In genomic region chr11:32753181-32753580, GRCh38 we compare ENCODE assay signal across 1 cellular context. TPM values are rescaled to one million over a fixed set of nuclear protein-coding genes. Genes with fewer than 3 reads are reported as not detected.
"Had no signal": no experiment of that assay in that cellular context is flagged by ENCODE, and none has a peak within 500 bp of the region (broad histone marks: within the 10 kb centered on the region; RNA-seq: fewer than 3 reads in every experiment).

No MANE protein-coding gene starts in this region.

RNA-seq across cellular contexts. Expression of gene CCDC73, which starts 41.3 kb away (rescaled TPM):
- total RNA-seq: G401 had no signal
